In the genomic region with DNA sequence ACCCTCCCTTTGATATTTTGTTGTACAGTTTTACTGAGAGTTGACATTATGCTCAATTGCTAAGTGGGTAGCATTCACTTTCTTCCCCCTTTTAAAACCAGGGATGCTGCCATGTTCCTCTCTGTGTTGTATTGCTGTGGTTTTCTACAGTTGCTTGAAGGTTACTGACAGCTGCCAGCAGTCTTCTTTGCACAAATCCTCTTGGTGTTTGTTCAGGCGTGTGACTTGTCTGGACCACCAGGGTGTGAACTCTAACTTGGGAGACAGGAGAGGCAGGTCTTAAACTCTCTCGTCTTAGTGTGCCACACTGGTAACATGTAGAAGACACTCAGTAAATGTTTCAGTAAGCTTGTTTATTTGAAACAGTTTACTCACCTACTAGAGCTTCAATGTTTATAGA, we compare ENCODE assay signal across 25 cellular contexts.
"Had no signal": no experiment of that assay in that cellular context is flagged by ENCODE, and none has a peak within 500 bp of the region (broad histone marks: within the 10 kb centered on the region; RNA-seq: fewer than 3 reads in every experiment).

No MANE protein-coding gene starts in this region.

- H3K4me1 ChIP-seq: Peyer's patch had no signal

- H3K36me3 ChIP-seq: brain microvascular endothelial cell, Peyer's patch had no signal

- H3K27ac Mint-ChIP-seq: activated B cell treated with CpG ODN at 0.5 μM for 24 hours; activated CD4-positive, alpha-beta T cell treated with anti-CD3 and anti-CD28 coated beads, Interleukin-2, amount 10 ng/mL, durations not matched to agents 24 days and 14 days; activated CD8-positive, alpha-beta memory T cell treated with anti-CD3 and anti-CD28 coated beads, Interleukin-2, amount 10 ng/mL, durations not matched to agents 7 days and 5 days; activated naive CD4-positive, alpha-beta T cell treated with anti-CD3 and anti-CD28 coated beads, Interleukin-2, amount 10 ng/mL, durations not matched to agents 7 days and 5 days; activated naive CD8-positive, alpha-beta T cell treated with anti-CD3 and anti-CD28 coated beads for 36 hours; activated T-helper 17 cell treated with anti-CD3 and anti-CD28 coated beads, Interleukin-2, amount 50 U/mL, for 72 hours had no signal

- H3K4me3 ChIP-seq: Peyer's patch had no signal

- H3K36me3 Mint-ChIP-seq: activated naive CD8-positive, alpha-beta T cell treated with anti-CD3 and anti-CD28 coated beads for 36 hours had no signal

- ATAC-seq: activated CD8-positive, alpha-beta memory T cell treated with anti-CD3 and anti-CD28 coated beads, Interleukin-2, amount 10 ng/mL, durations not matched to agents 7 days and 5 days; activated T-helper 17 cell treated with anti-CD3 and anti-CD28 coated beads, Interleukin-2, amount 50 U/mL, for 72 hours; T-helper 17 cell had no signal

- H3K4me1 Mint-ChIP-seq: activated B cell treated with CpG ODN at 0.5 μM for 24 hours had no signal

- H3K27ac ChIP-seq: brain microvascular endothelial cell, Peyer's patch had no signal

- H3K4me3 Mint-ChIP-seq: activated B cell treated with CpG ODN at 0.5 μM for 24 hours; activated CD4-positive, alpha-beta T cell treated with anti-CD3 and anti-CD28 coated beads, Interleukin-2, amount 10 ng/mL, durations not matched to agents 24 days and 14 days; activated CD8-positive, alpha-beta memory T cell treated with anti-CD3 and anti-CD28 coated beads, Interleukin-2, amount 10 ng/mL, durations not matched to agents 7 days and 5 days; activated naive CD4-positive, alpha-beta T cell treated with anti-CD3 and anti-CD28 coated beads, Interleukin-2, amount 10 ng/mL, durations not matched to agents 7 days and 5 days; activated naive CD8-positive, alpha-beta T cell treated with anti-CD3 and anti-CD28 coated beads for 36 hours; activated T-helper 17 cell treated with anti-CD3 and anti-CD28 coated beads, Interleukin-2, amount 50 U/mL, for 72 hours; T-helper 17 cell had no signal

- DNase-seq: activated B cell treated with CpG ODN at 0.5 μM for 24 hours; activated CD4-positive, alpha-beta T cell treated with anti-CD3 and anti-CD28 coated beads for 1 hour; activated CD4-positive, alpha-beta T cell treated with anti-CD3 and anti-CD28 coated beads, Interleukin-2, amount 10 ng/mL, durations not matched to agents 24 days and 14 days; activated CD4-positive, alpha-beta T cell treated with anti-CD3 and anti-CD28 coated beads, Interleukin-2, amount 50 U/mL, for 48 hours; activated CD8-positive, alpha-beta memory T cell treated with anti-CD3 and anti-CD28 coated beads, Interleukin-2, amount 10 ng/mL, durations not matched to agents 7 days and 5 days; activated gamma-delta T cell treated with Interleukin-2 at 50 U/mL for 16 hours; activated naive CD4-positive, alpha-beta T cell treated with anti-CD3 and anti-CD28 coated beads, Interleukin-2, amount 10 ng/mL, durations not matched to agents 7 days and 5 days; activated naive CD8-positive, alpha-beta T cell treated with anti-CD3 and anti-CD28 coated beads for 36 hours; activated T-cell treated with anti-CD3 and anti-CD28 coated beads for 4 hours; activated T-cell treated with anti-CD3 and anti-CD28 coated beads, Interleukin-2, amount 50 U/mL, for 48 hours; brain microvascular endothelial cell; cerebellar nuclear complex; NCI-H1105 treated with DMSO at 0.1 percent for 48 hours; NCI-H1436 treated with DMSO at 0.1 percent for 48 hours; NCI-H187; NCI-H2081; NCI-H446; NCI-H524 treated with DMSO at 0.1 percent for 48 hours; NCI-H748 treated with DMSO at 0.1 percent for 48 hours; NK-92 treated with Interleukin-12 subunit alpha and Interleukin-12 subunit beta, amount 100 ng/mL, for 24 hours; Peyer's patch; SHP77 treated with DMSO at 0.1 percent for 48 hours; T-helper 17 cell; T-helper 9 cell had no signal

- H3K27me3 Mint-ChIP-seq: activated B cell treated with CpG ODN at 0.5 μM for 24 hours; activated CD8-positive, alpha-beta memory T cell treated with anti-CD3 and anti-CD28 coated beads, Interleukin-2, amount 10 ng/mL, durations not matched to agents 7 days and 5 days; activated naive CD4-positive, alpha-beta T cell treated with anti-CD3 and anti-CD28 coated beads, Interleukin-2, amount 10 ng/mL, durations not matched to agents 7 days and 5 days; activated naive CD8-positive, alpha-beta T cell treated with anti-CD3 and anti-CD28 coated beads for 36 hours; activated T-helper 17 cell treated with anti-CD3 and anti-CD28 coated beads, Interleukin-2, amount 50 U/mL, for 72 hours; T-helper 17 cell had no signal

- H3K9me3 ChIP-seq: Peyer's patch had no signal

- H3K9me3 Mint-ChIP-seq: activated naive CD4-positive, alpha-beta T cell treated with anti-CD3 and anti-CD28 coated beads, Interleukin-2, amount 10 ng/mL, durations not matched to agents 7 days and 5 days; activated naive CD8-positive, alpha-beta T cell treated with anti-CD3 and anti-CD28 coated beads for 36 hours; activated T-helper 17 cell treated with anti-CD3 and anti-CD28 coated beads, Interleukin-2, amount 50 U/mL, for 72 hours had no signal

- H3K27me3 ChIP-seq: brain microvascular endothelial cell, Peyer's patch had no signal
